8 cellular contexts compared by ENCODE assay signal in genomic region chr5:151115272-151115905, GRCh38. TPM values are rescaled to one million over a fixed set of nuclear protein-coding genes. Genes with fewer than 3 reads are reported as not detected.
DNase-seq lines count a peak whose midpoint lies in the region; ATAC-seq and TF ChIP-seq lines count a peak whose summit lies in the region.

No MANE protein-coding gene starts in this region.

- CTCF ChIA-PET in AG04449 (lab: Yijun Ruan, JAX): interaction anchor here (0.7 to 24.0 kb wide), 40 partner anchors 8 to 408 kb away, joined by 3 to 1128 read pairs (median 6); partner anchors contain the start of genes ANXA6, CCDC69 and TNIP1

- DNase-seq in AG04449 (ENCODE audit: low read depth, low spot score) (no peak), T-helper 2 cell (peak; percentile 44 to 67 (median 58)), adipocyte (ENCODE audit: low read depth) (peak; percentile 86), left ventricle myocardium superior (peak; percentile 87), retinal pigment epithelial cell (ENCODE audit: low read depth) (no peak), GOT3 (lab: John Stamatoyannopoulos, UW) (no peak)

- H3K9ac ChIP-seq in Loucy (ENCODE audit: low read depth, low read length, poor library complexity, severe bottlenecking) (no peak overlapping the region), adipocyte (ENCODE audit: low read length) (peak overlapping the region; percentile 4)

- ATAC-seq in GM18868 (IDR thresholded peaks at IDR 0.05; ENCODE audit: unreplicated experiment): peak; percentile 50
- peak; percentile 70 for ATAC-seq in left ventricle myocardium superior

- POLR2A ChIA-PET in AG04449 (lab: Yijun Ruan, JAX): interaction anchor here (0.9 to 1.5 kb wide), 4 partner anchors 11 to 66 kb away, joined by 3 to 5 read pairs (median 4); no protein-coding TSS in a partner anchor

- H3K9me2 ChIP-seq in Loucy (replicated peaks; ENCODE audit: low read depth, low read length): no peaks in the 10 kb centered on the region

- intact Hi-C loops in left ventricle myocardium superior (cut with micrococcal nuclease): loop anchor here (5.0 kb wide), 1 partner anchor 113 kb away; no protein-coding TSS in a partner anchor

- no peaks in the 10 kb centered on the region for H3K27me3 ChIP-seq in Loucy (ENCODE audit: insufficient read depth, low read length, poor library complexity, severe bottlenecking)
- no peaks in the 10 kb centered on the region for H3K27me3 ChIP-seq in adipocyte (replicated peaks; ENCODE audit: control insufficient read depth, insufficient read depth, low read length)

- no peaks in the 10 kb centered on the region for H3K9me3 ChIP-seq in Loucy (ENCODE audit: insufficient read depth, low read depth, low read length)
- H3K9me3 ChIP-seq in adipocyte (ENCODE audit: control insufficient read depth, low read length): no peaks in the 10 kb centered on the region

- H4K20me1 ChIP-seq in Loucy (ENCODE audit: insufficient read depth, low read length, poor library complexity, severe bottlenecking): peaks cover 4% of the 10 kb centered on the region

- no peaks in the 10 kb centered on the region for H3K79me2 ChIP-seq in Loucy (ENCODE audit: insufficient read depth, low read length)

- H2AFZ ChIP-seq in Loucy (ENCODE audit: low read length): no peak overlapping the region

- H3F3A ChIP-seq in Loucy (ENCODE audit: low read depth): peaks cover 8% of the 10 kb centered on the region; the same call in 1 of the 2 replicates

- H3K36me3 ChIP-seq in Loucy (ENCODE audit: insufficient read depth, low read length) (peaks cover 77% of the 10 kb centered on the region; the same call in 1 of the 2 replicates), adipocyte (ENCODE audit: control insufficient read depth, insufficient read depth, low read length, severe bottlenecking) (peaks cover 95% of the 10 kb centered on the region)

- H3K4me3 ChIP-seq in AG04449 (ENCODE audit: low read depth, low read length) (no peak overlapping the region), Loucy (ENCODE audit: low read length, poor library complexity, severe bottlenecking) (no peak overlapping the region), adipocyte (ENCODE audit: low read length) (no peak overlapping the region), retinal pigment epithelial cell (ENCODE audit: low read length) (no peak overlapping the region)

- H3K4me2 ChIP-seq in Loucy (ENCODE audit: low read depth, low read length, poor library complexity, severe bottlenecking): no peak overlapping the region

- H3K4me1 ChIP-seq in Loucy (ENCODE audit: insufficient read depth, low read length, poor library complexity, severe bottlenecking): no peaks in the 10 kb centered on the region
- peaks cover 14% of the 10 kb centered on the region for H3K4me1 ChIP-seq in adipocyte (ENCODE audit: control insufficient read depth, insufficient read depth, low read length)

- TF ChIP-seq CTCF in AG04449 (IDR thresholded peaks at IDR 0.05; ENCODE audit: insufficient read depth, low read length, missing control alignments) (peak; percentile 91), Loucy (conservative IDR thresholded peaks at IDR 0.05; ENCODE audit: low read length) (peak; percentile 97), retinal pigment epithelial cell (conservative IDR thresholded peaks at IDR 0.05; ENCODE audit: low read depth, low read length) (peak; percentile 96)

RNA-seq across cellular contexts. Expression of gene TNIP1, which starts 34.6 kb away (rescaled TPM):
- 137 TPM for total RNA-seq in left ventricle myocardium superior

RNA-seq across cellular contexts. Expression of gene ANXA6, which starts 42.2 kb away (rescaled TPM):
- total RNA-seq in left ventricle myocardium superior: 214 TPM

Comparison
In these comparisons a context has a peak if more than half of its experiments do, and no peak if none do; other contexts are left out.
1. DNase-seq: peak in T-helper 2 cell (5 of 5), adipocyte (single experiment) and left ventricle myocardium superior (single experiment); none in AG04449 (single experiment), retinal pigment epithelial cell (single experiment) and GOT3 (single experiment).
2. Peak in every context shown above with its lines, with median percentiles within 50 percentile points of each other: CTCF ChIP-seq.